In genomic region chr2:38601463-38602135, GRCh38 we compare ENCODE assay signal across 8 cellular contexts. TPM values are rescaled to one million over a fixed set of nuclear protein-coding genes. Genes with fewer than 3 reads are reported as not detected.
DNase-seq lines count a peak whose midpoint lies in the region; ATAC-seq, FAIRE-seq and TF ChIP-seq lines count a peak whose summit lies in the region.

No MANE protein-coding gene starts in this region.

- peak overlapping the region; percentile 93 for H3K4me2 ChIP-seq in A549
- H3K4me2 ChIP-seq in endothelial cell of umbilical vein (ENCODE audit: insufficient read depth, low read length) = peak overlapping the region; percentile 95
- peak overlapping the region; percentile 91 for H3K4me2 ChIP-seq in neural progenitor cell

- peaks cover 2% of the 10 kb centered on the region for H3K9me1 ChIP-seq in endothelial cell of umbilical vein (replicated peaks; ENCODE audit: control insufficient read depth, extremely low read depth, insufficient read depth, low read length)

- H4K20me1 ChIP-seq in endothelial cell of umbilical vein (replicated peaks; ENCODE audit: control insufficient read depth, extremely low read depth, insufficient read depth, low read length) (peaks cover 18% of the 10 kb centered on the region), neural progenitor cell (ENCODE audit: low read depth) (peaks cover 52% of the 10 kb centered on the region)

- peak overlapping the region; percentile 95 for H3K27ac Mint-ChIP-seq in neural progenitor cell

- dilution Hi-C loops in endothelial cell of umbilical vein (cut with MboI; ENCODE audit: extremely low pct_ligation_motif_present, low sequenced_read_pairs) = no loop called here

- H3K36me3 ChIP-seq in endothelial cell of umbilical vein (ENCODE audit: control insufficient read depth in 2 of 2, extremely low read depth in 1 of 2, insufficient read depth in 2 of 2, low read length in 2 of 2) (no peaks in the 10 kb centered on the region), neural progenitor cell (no peaks in the 10 kb centered on the region)

- H3K27ac ChIP-seq in A549 (peak overlapping the region; percentile 95 to 97), endothelial cell of umbilical vein (ENCODE audit: insufficient read depth, low read depth, low read length) (peak overlapping the region; percentile 62), neural progenitor cell (peak overlapping the region; percentile 98)

- H3K9me3 ChIP-seq in A549 = no peaks in the 10 kb centered on the region
- H3K9me3 ChIP-seq in endothelial cell of umbilical vein (replicated peaks; ENCODE audit: control insufficient read depth, insufficient read depth, low read length) = no peaks in the 10 kb centered on the region
- no peaks in the 10 kb centered on the region for H3K9me3 ChIP-seq in neural progenitor cell (ENCODE audit: low read depth)

- POLR2A ChIA-PET in A549 (lab: Yijun Ruan, JAX) = interaction anchor here (0.7 to 4.6 kb wide), 9 partner anchors 65 to 225 kb away, joined by 3 to 63 read pairs (median 3); partner anchors contain the start of genes ATL2, GALM and SRSF7
- POLR2A ChIA-PET in endothelial cell of umbilical vein (lab: Charles Lee) = interaction anchor here (0.6 to 6.4 kb wide), 5 partner anchors 20 to 218 kb away, joined by 3 to 64 read pairs (median 3); partner anchors contain the start of genes GALM and SRSF7

- FAIRE-seq in A549 (lab: Jason Lieb, UNC) = no peak
- FAIRE-seq in G401.6 (lab: Jason Lieb, UNC) = peak; percentile 63
- FAIRE-seq in endothelial cell of umbilical vein (lab: Jason Lieb, UNC) = peak; percentile 33

- TF ChIP-seq CTCF in A549 (IDR thresholded peaks at IDR 0.05) (no peak), endothelial cell of umbilical vein (IDR thresholded peaks at IDR 0.05; ENCODE audit: extremely low read depth in 1 of 2, insufficient read depth in 1 of 2, low read depth in 1 of 2, low read length in 2 of 2) (no peak), neural progenitor cell (IDR thresholded peaks at IDR 0.05) (no peak)

- H3K4me1 Mint-ChIP-seq in neural progenitor cell = peaks cover 54% of the 10 kb centered on the region

- ATAC-seq in A549 = no peak; a peak in 2 of 6 replicates
- ATAC-seq in GM18502 (IDR thresholded peaks at IDR 0.05; ENCODE audit: poor library complexity, unreplicated experiment) = no peak

- TF ChIP-seq POLR2A in A549 (IDR thresholded peaks at IDR 0.05; ENCODE audit: low read length) (no peak), endothelial cell of umbilical vein (IDR thresholded peaks at IDR 0.05; ENCODE audit: low read depth, low read length) (no peak)

- H3K79me2 ChIP-seq in endothelial cell of umbilical vein (ENCODE audit: control insufficient read depth, insufficient read depth, low read length) = peaks cover 58% of the 10 kb centered on the region
- peaks cover 57% of the 10 kb centered on the region for H3K79me2 ChIP-seq in neural progenitor cell (ENCODE audit: low read depth)

- H3K27me3 Mint-ChIP-seq in neural progenitor cell (ENCODE audit: insufficient read depth, low read depth) = peaks cover 5% of the 10 kb centered on the region

- peak overlapping the region; percentile 95 for H3K4me3 Mint-ChIP-seq in neural progenitor cell

- H3K27me3 ChIP-seq in endothelial cell of umbilical vein (ENCODE audit: control insufficient read depth in 2 of 2, insufficient read depth in 2 of 2, low read length in 2 of 2) (no peaks in the 10 kb centered on the region), neural progenitor cell (no peaks in the 10 kb centered on the region)

- no peak for TF ChIP-seq RAD21 in A549 (conservative IDR thresholded peaks at IDR 0.05 in 1 of 2, IDR thresholded peaks at IDR 0.05 in 1 of 2)

- H3K36me3 Mint-ChIP-seq in neural progenitor cell = peaks cover 5% of the 10 kb centered on the region

- DNase-seq in A549 (ENCODE audit: low read depth in 1 of 2, low spot score in 1 of 2) (no peak), RPMI7951 (ENCODE audit: low read depth) (peak; percentile 42), endothelial cell of umbilical vein (ENCODE audit: low read depth, low spot score) (peak; percentile 60), neural progenitor cell (ENCODE audit: low spot score) (peak; percentile 56)
- DNase-seq in activated CD8-positive, alpha-beta memory T cell treated with anti-CD3 and anti-CD28 coated beads, Interleukin-2, amount 50 U/mL, for 48 hours = no peak
- DNase-seq in activated CD4-positive, alpha-beta T cell treated with anti-CD3 and anti-CD28 coated beads for 48 hours = no peak

- peak overlapping the region; percentile 91 for H3K4me3 ChIP-seq in A549
- peak overlapping the region; percentile 95 to 99 (median 98) for H3K4me3 ChIP-seq in endothelial cell of umbilical vein (replicated peaks in 1 of 3; ENCODE audit: insufficient read depth in 1 of 3, low read depth in 1 of 3, low read length in 3 of 3)
- H3K4me3 ChIP-seq in neural progenitor cell = peak overlapping the region; percentile 95

- TF ChIP-seq EP300 in A549 (IDR thresholded peaks at IDR 0.05) = no peak

- H3K9ac ChIP-seq in endothelial cell of umbilical vein (replicated peaks; ENCODE audit: extremely low read depth, insufficient read depth, low read length) (peak overlapping the region; percentile 81), neural progenitor cell (peak overlapping the region; percentile 85)

- H3K9me3 Mint-ChIP-seq in neural progenitor cell = no peaks in the 10 kb centered on the region

- WGBS in A549 (ENCODE audit: missing lambda C conversion rate) = 1% methylated on average over 25 of the region's 25 CpGs

- H3K4me1 ChIP-seq in A549 (peaks cover 46% of the 10 kb centered on the region), endothelial cell of umbilical vein (ENCODE audit: control insufficient read depth, extremely low read depth, insufficient read depth, low read length) (peaks cover 23% of the 10 kb centered on the region), neural progenitor cell (peaks cover 28% of the 10 kb centered on the region)

- TSS peak; percentile 35 for BruUV-seq in endothelial cell of umbilical vein (replicated peaks; lab: Mats Ljungman, UMichigan)

- intact Hi-C loops in endothelial cell of umbilical vein (cut with micrococcal nuclease) = loop anchor here (2.0 kb wide), 5 partner anchors 21 to 225 kb away; partner anchors contain the start of genes ATL2 and SRSF7

- CTCF ChIA-PET in A549 (lab: Yijun Ruan, JAX) (interaction anchor here (0.6 to 11.8 kb wide), 21 partner anchors 10 to 286 kb away, joined by 3 to 152 read pairs (median 6); partner anchors contain the start of gene SRSF7), endothelial cell of umbilical vein (lab: Charles Lee) (interaction anchor here (0.8 to 5.9 kb wide), 13 partner anchors 10 to 285 kb away, joined by 3 to 69 read pairs (median 6); partner anchors contain the start of gene GALM)

- peaks cover 41% of the 10 kb centered on the region for H3F3A ChIP-seq in neural progenitor cell (ENCODE audit: low read depth)

- H2AFZ ChIP-seq in endothelial cell of umbilical vein (ENCODE audit: low read depth, low read length) (peak overlapping the region; percentile 73), neural progenitor cell (replicated peaks) (no peak overlapping the region)

TF ChIP-seq in A549, 52 proteins besides CTCF, POLR2A, EP300 and RAD21 (continues in another document):
- TF ChIP-seq ELK1 (IDR thresholded peaks at IDR 0.05; ENCODE audit: low read depth, low read length) (no peak), RFX5 (IDR thresholded peaks at IDR 0.05) (no peak)

TF ChIP-seq in endothelial cell of umbilical vein, 7 proteins besides CTCF, POLR2A, EP300 and RAD21:
- no peak for TF ChIP-seq GATA2 (IDR thresholded peaks at IDR 0.05; ENCODE audit: insufficient read depth, insufficient read length, low read depth, low read length)
- TF ChIP-seq FOS (IDR thresholded peaks at IDR 0.05; ENCODE audit: borderline replicate concordance, insufficient read depth, low read length) = no peak
- TF ChIP-seq MYC (IDR thresholded peaks at IDR 0.05; ENCODE audit: low read depth, low read length) = no peak
- TF ChIP-seq POLR2AphosphoS5 (IDR thresholded peaks at IDR 0.05; ENCODE audit: insufficient read depth, low read depth, low read length) = no peak
- TF ChIP-seq EZH2 (IDR thresholded peaks at IDR 0.05; ENCODE audit: borderline replicate concordance, low read depth, low read length, severe bottlenecking) = no peak
- TF ChIP-seq MAX (IDR thresholded peaks at IDR 0.05; ENCODE audit: insufficient read depth, insufficient read length) = no peak
- no peak for TF ChIP-seq JUN (IDR thresholded peaks at IDR 0.05; ENCODE audit: borderline replicate concordance, insufficient read depth, insufficient read length, low read depth)

RNA-seq across cellular contexts. Expression of gene HNRNPLL, which starts 1.1 kb away (rescaled TPM):
- polyA plus RNA-seq in A549 (2011; rRNA removed) (67.5 and 73.8 TPM in 2 replicates), A549 (2017; fragmentation: RNase III; extraction: RNeasy Plus Mini Kit Qiagen cat#74134 plus additional on column Dnase treatment) (36.5 to 39.3 TPM (median 39.0 TPM) in 3 replicates), endothelial cell of umbilical vein (15.1 and 19.8 TPM in 2 replicates)
- polyA plus RNA-seq in A549 (2012; cell fraction: cytosol; rRNA removed) = 17.6 and 19.7 TPM in 2 replicates
- 12.3 and 14.5 TPM in 2 replicates for polyA plus RNA-seq in A549 (2012; cell fraction: nucleus; rRNA removed)
- 21.4 and 24.9 TPM in 2 replicates for polyA minus RNA-seq in A549 (2011; rRNA and poly(A)+ RNA removed)
- total RNA-seq in RPMI7951 (2014; rRNA removed; shearing (Covaris generic)) = 61.8 and 83.1 TPM in 2 replicates
- total RNA-seq in endothelial cell of umbilical vein (56.2 and 61.1 TPM in 2 replicates), neural progenitor cell (ENCODE audit: low replicate concordance) (82.3 and 109 TPM in 2 replicates)
- 23.3 and 28.1 TPM in 2 replicates for polyA plus RNA-seq in endothelial cell of umbilical vein (2011; cell fraction: cytosol; rRNA removed)
- 46.3 and 54.1 TPM in 2 replicates for polyA plus RNA-seq in endothelial cell of umbilical vein (2011; cell fraction: nucleus; rRNA removed)
- polyA plus RNA-seq in endothelial cell of umbilical vein (2012) = 42.9 and 49.1 TPM in 2 replicates
- 28.2 and 34.2 TPM in 2 replicates for polyA minus RNA-seq in endothelial cell of umbilical vein
- 19.3 TPM for polyA minus RNA-seq in endothelial cell of umbilical vein (2011; cell fraction: cytosol; rRNA and poly(A)+ RNA removed)
- 68.7 and 83.8 TPM in 2 replicates for polyA minus RNA-seq in endothelial cell of umbilical vein (2011; cell fraction: nucleus; rRNA and poly(A)+ RNA removed)

Comparison
In these comparisons a context has a peak if more than half of its experiments do, and no peak if none do; other contexts are left out.
1. DNase-seq: peak in RPMI7951 (single experiment), endothelial cell of umbilical vein (single experiment) and neural progenitor cell (single experiment); none in A549 (0 of 2), activated CD8-positive, alpha-beta memory T cell treated with anti-CD3 and anti-CD28 coated beads, Interleukin-2, amount 50 U/mL, for 48 hours (single experiment) and activated CD4-positive, alpha-beta T cell treated with anti-CD3 and anti-CD28 coated beads for 48 hours (single experiment).
2. Peak in every context shown above with its lines, with median percentiles within 50 percentile points of each other: H3K27ac ChIP-seq, H3K4me2 ChIP-seq and H3K4me3 ChIP-seq.